ENCODE assay signal across 1 cellular context in the genomic region with DNA sequence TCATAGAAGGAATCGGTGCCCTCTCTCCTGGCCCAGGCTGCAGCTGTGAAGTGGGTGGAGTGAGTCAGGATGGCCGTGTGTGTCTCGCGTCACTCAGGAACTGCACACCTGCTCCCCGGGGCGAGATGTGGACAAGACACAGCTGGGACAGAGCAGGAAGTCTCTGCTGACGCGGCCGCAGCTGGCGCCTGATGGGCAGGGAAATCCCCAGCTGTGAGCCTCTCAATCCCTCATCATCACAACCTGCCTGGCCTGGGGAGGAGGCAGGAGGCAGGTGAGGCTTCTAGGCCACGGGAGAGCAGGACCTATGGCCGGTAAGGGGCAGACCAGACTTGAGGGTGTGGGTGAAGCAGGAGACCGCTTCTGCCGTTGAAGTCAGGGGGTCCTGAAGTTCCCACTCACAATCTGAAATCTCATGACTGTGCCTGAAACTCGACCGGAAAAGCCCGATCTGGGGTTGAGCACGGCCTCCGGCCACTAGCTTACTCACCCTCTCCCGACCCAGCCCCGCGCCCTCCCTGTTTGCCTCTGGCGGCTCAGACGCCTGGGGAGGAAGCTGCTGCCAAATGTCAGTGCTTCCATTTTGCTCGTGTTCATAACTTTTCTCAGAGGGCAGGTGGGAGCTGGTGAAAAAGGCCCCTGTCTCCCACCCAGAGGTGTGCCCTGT.
TF ChIP-seq lines count a peak whose summit lies in the region.

No MANE protein-coding gene starts in this region.

TF ChIP-seq in GM12878, 131 proteins besides CTCF, POLR2A, EP300 and RAD21 (continued from another document and continues in another):
- TF ChIP-seq E4F1 (IDR thresholded peaks at IDR 0.05; ENCODE audit: borderline replicate concordance, partially characterized antibody) (peak; percentile 11), HDGF (IDR thresholded peaks at IDR 0.05) (no peak), NR2C1 (IDR thresholded peaks at IDR 0.05) (no peak), RCOR1 (conservative IDR thresholded peaks at IDR 0.05; ENCODE audit: low read depth, low read length) (no peak; the same call in 1 of the 2 replicates), PKNOX1 (IDR thresholded peaks at IDR 0.05) (peak; percentile 94), TCF3 (IDR thresholded peaks at IDR 0.05; ENCODE audit: borderline replicate concordance, insufficient read depth, low read depth, low read length) (peak; percentile 100), IRF4 (IDR thresholded peaks at IDR 0.05; ENCODE audit: low read depth, low read length) (no peak), FOXM1 (IDR thresholded peaks at IDR 0.05; ENCODE audit: low read depth, low read length) (peak; percentile 75; the same call in 1 of the 2 replicates), RAD51 (IDR thresholded peaks at IDR 0.05) (no peak), TBL1XR1 (IDR thresholded peaks at IDR 0.05; ENCODE audit: low read depth, low read length) (peak; percentile 77), GABPA (IDR thresholded peaks at IDR 0.05; ENCODE audit: low read depth) (peak; percentile 69; the same call in 1 of the 2 replicates), CBX3 (IDR thresholded peaks at IDR 0.05; ENCODE audit: borderline replicate concordance, low read depth) (no peak), ZNF24 (IDR thresholded peaks at IDR 0.05) (no peak), CEBPB (IDR thresholded peaks at IDR 0.05; ENCODE audit: borderline replicate concordance in 1 of 2, low read depth in 2 of 2, low read length in 2 of 2) (no peak), PAX8 (IDR thresholded peaks at IDR 0.05) (no peak), MTA2 (IDR thresholded peaks at IDR 0.05; ENCODE audit: low read depth) (peak; percentile 64), TCF7 (IDR thresholded peaks at IDR 0.05; ENCODE audit: borderline replicate concordance) (no peak), ZBED1 (IDR thresholded peaks at IDR 0.05; ENCODE audit: borderline replicate concordance) (peak; percentile 93; the same call in 1 of the 2 replicates), KDM1A (IDR thresholded peaks at IDR 0.05; ENCODE audit: borderline replicate concordance) (no peak), SREBF2 (IDR thresholded peaks at IDR 0.05; ENCODE audit: low read length) (no peak), STAT3 (IDR thresholded peaks at IDR 0.05; ENCODE audit: low read depth, low read length) (no peak), NR2F1 (conservative IDR thresholded peaks at IDR 0.05) (no peak; the same call in none of the 2 replicates), CREB1 (IDR thresholded peaks at IDR 0.05; ENCODE audit: low read depth) (peak; percentile 86), USF2 (IDR thresholded peaks at IDR 0.05; ENCODE audit: borderline replicate concordance, low read depth, low read length) (no peak), SMARCA5 (IDR thresholded peaks at IDR 0.05) (no peak), NFXL1 (IDR thresholded peaks at IDR 0.05; ENCODE audit: borderline replicate concordance) (no peak), MYC (IDR thresholded peaks at IDR 0.05; ENCODE audit: insufficient read depth, insufficient read length, insufficient replicate concordance, low read length, severe bottlenecking) (no peak), CBFB (IDR thresholded peaks at IDR 0.05; ENCODE audit: low read depth) (peak; percentile 76), ASH2L (IDR thresholded peaks at IDR 0.05; ENCODE audit: borderline replicate concordance, low read depth) (no peak), USF1 (IDR thresholded peaks at IDR 0.05; ENCODE audit: borderline replicate concordance, extremely low read length, insufficient read depth, low read depth, low read length) (no peak), JUNB (IDR thresholded peaks at IDR 0.05) (no peak; the same call in 1 of the 2 replicates), MTA3 (IDR thresholded peaks at IDR 0.05; ENCODE audit: borderline replicate concordance, low read length) (no peak; the same call in 1 of the 2 replicates), TARDBP (IDR thresholded peaks at IDR 0.05; ENCODE audit: borderline replicate concordance) (0 out of 2 replicates have a peak, but pooled peaks have one; percentile 80), BCL11A (IDR thresholded peaks at IDR 0.05; ENCODE audit: low read depth, low read length) (peak; percentile 62), ZNF384 (IDR thresholded peaks at IDR 0.05; ENCODE audit: borderline replicate concordance, low read depth, low read length) (no peak)
- TF ChIP-seq, protein P1, sequence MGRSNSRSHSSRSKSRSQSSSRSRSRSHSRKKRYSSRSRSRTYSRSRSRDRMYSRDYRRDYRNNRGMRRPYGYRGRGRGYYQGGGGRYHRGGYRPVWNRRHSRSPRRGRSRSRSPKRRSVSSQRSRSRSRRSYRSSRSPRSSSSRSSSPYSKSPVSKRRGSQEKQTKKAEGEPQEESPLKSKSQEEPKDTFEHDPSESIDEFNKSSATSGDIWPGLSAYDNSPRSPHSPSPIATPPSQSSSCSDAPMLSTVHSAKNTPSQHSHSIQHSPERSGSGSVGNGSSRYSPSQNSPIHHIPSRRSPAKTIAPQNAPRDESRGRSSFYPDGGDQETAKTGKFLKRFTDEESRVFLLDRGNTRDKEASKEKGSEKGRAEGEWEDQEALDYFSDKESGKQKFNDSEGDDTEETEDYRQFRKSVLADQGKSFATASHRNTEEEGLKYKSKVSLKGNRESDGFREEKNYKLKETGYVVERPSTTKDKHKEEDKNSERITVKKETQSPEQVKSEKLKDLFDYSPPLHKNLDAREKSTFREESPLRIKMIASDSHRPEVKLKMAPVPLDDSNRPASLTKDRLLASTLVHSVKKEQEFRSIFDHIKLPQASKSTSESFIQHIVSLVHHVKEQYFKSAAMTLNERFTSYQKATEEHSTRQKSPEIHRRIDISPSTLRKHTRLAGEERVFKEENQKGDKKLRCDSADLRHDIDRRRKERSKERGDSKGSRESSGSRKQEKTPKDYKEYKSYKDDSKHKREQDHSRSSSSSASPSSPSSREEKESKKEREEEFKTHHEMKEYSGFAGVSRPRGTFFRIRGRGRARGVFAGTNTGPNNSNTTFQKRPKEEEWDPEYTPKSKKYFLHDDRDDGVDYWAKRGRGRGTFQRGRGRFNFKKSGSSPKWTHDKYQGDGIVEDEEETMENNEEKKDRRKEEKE (IDR thresholded peaks at IDR 0.05), result no peak
- TF ChIP-seq, protein P2, sequence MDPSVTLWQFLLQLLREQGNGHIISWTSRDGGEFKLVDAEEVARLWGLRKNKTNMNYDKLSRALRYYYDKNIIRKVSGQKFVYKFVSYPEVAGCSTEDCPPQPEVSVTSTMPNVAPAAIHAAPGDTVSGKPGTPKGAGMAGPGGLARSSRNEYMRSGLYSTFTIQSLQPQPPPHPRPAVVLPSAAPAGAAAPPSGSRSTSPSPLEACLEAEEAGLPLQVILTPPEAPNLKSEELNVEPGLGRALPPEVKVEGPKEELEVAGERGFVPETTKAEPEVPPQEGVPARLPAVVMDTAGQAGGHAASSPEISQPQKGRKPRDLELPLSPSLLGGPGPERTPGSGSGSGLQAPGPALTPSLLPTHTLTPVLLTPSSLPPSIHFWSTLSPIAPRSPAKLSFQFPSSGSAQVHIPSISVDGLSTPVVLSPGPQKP (IDR thresholded peaks at IDR 0.05; ENCODE audit: low read depth, low read length), result peak; percentile 36; the same call in 1 of the 2 replicates
- TF ChIP-seq, protein P3, sequence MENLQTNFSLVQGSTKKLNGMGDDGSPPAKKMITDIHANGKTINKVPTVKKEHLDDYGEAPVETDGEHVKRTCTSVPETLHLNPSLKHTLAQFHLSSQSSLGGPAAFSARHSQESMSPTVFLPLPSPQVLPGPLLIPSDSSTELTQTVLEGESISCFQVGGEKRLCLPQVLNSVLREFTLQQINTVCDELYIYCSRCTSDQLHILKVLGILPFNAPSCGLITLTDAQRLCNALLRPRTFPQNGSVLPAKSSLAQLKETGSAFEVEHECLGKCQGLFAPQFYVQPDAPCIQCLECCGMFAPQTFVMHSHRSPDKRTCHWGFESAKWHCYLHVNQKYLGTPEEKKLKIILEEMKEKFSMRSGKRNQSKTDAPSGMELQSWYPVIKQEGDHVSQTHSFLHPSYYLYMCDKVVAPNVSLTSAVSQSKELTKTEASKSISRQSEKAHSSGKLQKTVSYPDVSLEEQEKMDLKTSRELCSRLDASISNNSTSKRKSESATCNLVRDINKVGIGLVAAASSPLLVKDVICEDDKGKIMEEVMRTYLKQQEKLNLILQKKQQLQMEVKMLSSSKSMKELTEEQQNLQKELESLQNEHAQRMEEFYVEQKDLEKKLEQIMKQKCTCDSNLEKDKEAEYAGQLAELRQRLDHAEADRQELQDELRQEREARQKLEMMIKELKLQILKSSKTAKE (IDR thresholded peaks at IDR 0.05; ENCODE audit: low read depth, poor library complexity, severe bottlenecking), result peak; percentile 48
- TF ChIP-seq, protein P4, sequence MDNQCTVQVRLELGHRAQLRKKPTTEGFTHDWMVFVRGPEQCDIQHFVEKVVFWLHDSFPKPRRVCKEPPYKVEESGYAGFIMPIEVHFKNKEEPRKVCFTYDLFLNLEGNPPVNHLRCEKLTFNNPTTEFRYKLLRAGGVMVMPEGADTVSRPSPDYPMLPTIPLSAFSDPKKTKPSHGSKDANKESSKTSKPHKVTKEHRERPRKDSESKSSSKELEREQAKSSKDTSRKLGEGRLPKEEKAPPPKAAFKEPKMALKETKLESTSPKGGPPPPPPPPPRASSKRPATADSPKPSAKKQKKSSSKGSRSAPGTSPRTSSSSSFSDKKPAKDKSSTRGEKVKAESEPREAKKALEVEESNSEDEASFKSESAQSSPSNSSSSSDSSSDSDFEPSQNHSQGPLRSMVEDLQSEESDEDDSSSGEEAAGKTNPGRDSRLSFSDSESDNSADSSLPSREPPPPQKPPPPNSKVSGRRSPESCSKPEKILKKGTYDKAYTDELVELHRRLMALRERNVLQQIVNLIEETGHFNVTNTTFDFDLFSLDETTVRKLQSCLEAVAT (IDR thresholded peaks at IDR 0.05), result no peak
- TF ChIP-seq, protein P5, sequence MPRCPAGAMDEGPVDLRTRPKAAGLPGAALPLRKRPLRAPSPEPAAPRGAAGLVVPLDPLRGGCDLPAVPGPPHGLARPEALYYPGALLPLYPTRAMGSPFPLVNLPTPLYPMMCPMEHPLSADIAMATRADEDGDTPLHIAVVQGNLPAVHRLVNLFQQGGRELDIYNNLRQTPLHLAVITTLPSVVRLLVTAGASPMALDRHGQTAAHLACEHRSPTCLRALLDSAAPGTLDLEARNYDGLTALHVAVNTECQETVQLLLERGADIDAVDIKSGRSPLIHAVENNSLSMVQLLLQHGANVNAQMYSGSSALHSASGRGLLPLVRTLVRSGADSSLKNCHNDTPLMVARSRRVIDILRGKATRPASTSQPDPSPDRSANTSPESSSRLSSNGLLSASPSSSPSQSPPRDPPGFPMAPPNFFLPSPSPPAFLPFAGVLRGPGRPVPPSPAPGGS (IDR thresholded peaks at IDR 0.05; ENCODE audit: borderline replicate concordance, insufficient read depth, low read depth, low read length, poor library complexity, severe bottlenecking), result peak; percentile 82
- TF ChIP-seq, protein P6, sequence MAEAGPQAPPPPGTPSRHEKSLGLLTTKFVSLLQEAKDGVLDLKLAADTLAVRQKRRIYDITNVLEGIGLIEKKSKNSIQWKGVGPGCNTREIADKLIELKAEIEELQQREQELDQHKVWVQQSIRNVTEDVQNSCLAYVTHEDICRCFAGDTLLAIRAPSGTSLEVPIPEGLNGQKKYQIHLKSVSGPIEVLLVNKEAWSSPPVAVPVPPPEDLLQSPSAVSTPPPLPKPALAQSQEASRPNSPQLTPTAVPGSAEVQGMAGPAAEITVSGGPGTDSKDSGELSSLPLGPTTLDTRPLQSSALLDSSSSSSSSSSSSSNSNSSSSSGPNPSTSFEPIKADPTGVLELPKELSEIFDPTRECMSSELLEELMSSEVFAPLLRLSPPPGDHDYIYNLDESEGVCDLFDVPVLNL (IDR thresholded peaks at IDR 0.05; ENCODE audit: low read depth, low read length), result no peak
